13 cellular contexts compared by ENCODE assay signal in genomic region chr5:136811551-136811950, GRCh38.
A peak's percentile ranks its signal among the peaks of the same experiment; 100 is the strongest.
DNase-seq lines count a peak whose midpoint lies in the region; ATAC-seq and TF ChIP-seq lines count a peak whose summit lies in the region.
"Had no signal": no experiment of that assay in that cellular context is flagged by ENCODE, and none has a peak within 500 bp of the region (broad histone marks: within the 10 kb centered on the region; RNA-seq: fewer than 3 reads in every experiment).

No MANE protein-coding gene starts in this region.

- no peaks in the 10 kb centered on the region for H3K9me3 Mint-ChIP-seq in brain
- H3K9me3 Mint-ChIP-seq in progenitor cell of endocrine pancreas (ENCODE audit: low read depth): peaks cover 2% of the 10 kb centered on the region

- H3K27me3 Mint-ChIP-seq in brain (no peaks in the 10 kb centered on the region), progenitor cell of endocrine pancreas (peaks cover 4% of the 10 kb centered on the region)

- H2AFZ ChIP-seq in ACC112 (ENCODE audit: low read length, unreplicated experiment): no peak overlapping the region

- no peak for ATAC-seq in GM21723 (IDR thresholded peaks at IDR 0.05; ENCODE audit: unreplicated experiment)
- ATAC-seq: activated CD4-positive, CD25-positive, alpha-beta regulatory T cell treated with anti-CD3 and anti-CD28 coated beads, Interleukin-2, amount 50 U/mL, for 24 hours; mucosa of descending colon had no signal

- no peak for TF ChIP-seq CTCF in brain (conservative IDR thresholded peaks at IDR 0.05)
- no peak for TF ChIP-seq CTCF in progenitor cell of endocrine pancreas (IDR thresholded peaks at IDR 0.05; ENCODE audit: unreplicated experiment)

- H3K27ac Mint-ChIP-seq in brain (peak overlapping the region in 3 of 5 experiments; percentile 26 to 90 (median 72)), progenitor cell of endocrine pancreas (no peak overlapping the region)
- H3K27ac Mint-ChIP-seq: CD14-positive monocyte had no signal

- no peak overlapping the region for H3K4me3 ChIP-seq in ACC112 (ENCODE audit: low read depth, low read length)
- H3K4me3 ChIP-seq: mucosa of descending colon, Peyer's patch had no signal

- H3K79me2 ChIP-seq in ACC112 (ENCODE audit: control insufficient read depth, insufficient read depth, low read length, unreplicated experiment): no peaks in the 10 kb centered on the region

- H3K4me1 ChIP-seq in ACC112 (ENCODE audit: control insufficient read depth, insufficient read depth, low read length, unreplicated experiment): peaks cover 31% of the 10 kb centered on the region
- H3K4me1 ChIP-seq: Peyer's patch had no signal

- H3K4me3 Mint-ChIP-seq in brain (no peak overlapping the region), progenitor cell of endocrine pancreas (ENCODE audit: low read depth) (no peak overlapping the region)
- H3K4me3 Mint-ChIP-seq: CD14-positive monocyte had no signal

- H3K36me3 Mint-ChIP-seq in brain (no peaks in the 10 kb centered on the region), progenitor cell of endocrine pancreas (ENCODE audit: insufficient read depth) (no peaks in the 10 kb centered on the region)
- H3K36me3 Mint-ChIP-seq: CD14-positive monocyte had no signal

- H3K27me3 ChIP-seq in ACC112 (ENCODE audit: insufficient read depth, low read length): no peaks in the 10 kb centered on the region
- H3K27me3 ChIP-seq: Peyer's patch had no signal

- peak overlapping the region; percentile 36; the same call in 1 of the 2 replicates for H3K27ac ChIP-seq in ACC112 (ENCODE audit: low read depth, low read length)
- H3K27ac ChIP-seq: Peyer's patch had no signal

- H3K4me1 Mint-ChIP-seq in brain (peaks cover 17% of the 10 kb centered on the region), progenitor cell of endocrine pancreas (ENCODE audit: low read depth) (no peaks in the 10 kb centered on the region)
- H3K4me1 Mint-ChIP-seq: CD14-positive monocyte had no signal

- no peaks in the 10 kb centered on the region for H3K36me3 ChIP-seq in ACC112 (ENCODE audit: insufficient read depth, low read length)
- H3K36me3 ChIP-seq: Peyer's patch had no signal

- DNase-seq in HPDE6-E6E7 (ENCODE audit: extremely low spot score) (peak; percentile 53), iris pigment epithelial cell (ENCODE audit: low read depth) (peak; percentile 59), progenitor cell of endocrine pancreas (ENCODE audit: low spot score, unreplicated experiment) (no peak)
- DNase-seq in stimulated activated CD4-positive, alpha-beta T cell treated with anti-CD3 and anti-CD28 coated beads, Interleukin-4, amount 100 ng/mL, for 1 hour: no peak
- DNase-seq in stimulated activated CD4-positive, alpha-beta T cell treated with anti-CD3 and anti-CD28 coated beads, Interleukin-1b, Interleukin-23, amount 100 ng/mL, for 48 hours: no peak
- DNase-seq: activated naive CD4-positive, alpha-beta T cell treated with anti-CD3 and anti-CD28 coated beads, Interleukin-2, amount 50 U/mL, for 16 hours; mucosa of descending colon; Peyer's patch had no signal

Comparison
In these comparisons a context has a peak if more than half of its experiments do, and no peak if none do; other contexts are left out.
1. DNase-seq: peak in HPDE6-E6E7 (single experiment) and iris pigment epithelial cell (single experiment); none in stimulated activated CD4-positive, alpha-beta T cell treated with anti-CD3 and anti-CD28 coated beads, Interleukin-4, amount 100 ng/mL, for 1 hour (single experiment), progenitor cell of endocrine pancreas (single experiment) and stimulated activated CD4-positive, alpha-beta T cell treated with anti-CD3 and anti-CD28 coated beads, Interleukin-1b, Interleukin-23, amount 100 ng/mL, for 48 hours (single experiment).